ENCODE assay signal across 16 cellular contexts in genomic region chr1:148309940-148310500, GRCh38.
DNase-seq lines count a peak whose midpoint lies in the region; TF ChIP-seq lines count a peak whose summit lies in the region.
"Had no signal": no experiment of that assay in that cellular context is flagged by ENCODE, and none has a peak within 500 bp of the region (broad histone marks: within the 10 kb centered on the region; RNA-seq: fewer than 3 reads in every experiment).

No MANE protein-coding gene starts in this region.

- H3F3A ChIP-seq in GM23248 (ENCODE audit: insufficient read depth) (0 out of 2 replicates have a peak, but pooled peaks cover 5% of the 10 kb centered on the region), neural cell (ENCODE audit: insufficient read depth, low read length, poor library complexity, severe bottlenecking) (no peaks in the 10 kb centered on the region)

- 5% methylated on average over 37 of the region's 37 CpGs for WGBS in GM23248 (ENCODE audit: low coverage in 1 of 2, low lambda C conversion rate in 2 of 2, missing lambda C conversion rate in 2 of 2), 2 experiments
- WGBS in spleen, 5 donors = 33 to 62% (median 47%) methylated on average over 31 to 37 of the region's 37 CpGs

- DNase-seq in GM23248 = peak; percentile 19
- no peak for DNase-seq in astrocyte of the cerebellum (ENCODE audit: low read depth)
- no peak for DNase-seq in mesenteric fat pad (ENCODE audit: low spot score)
- no peak for DNase-seq in cerebellum (ENCODE audit: low spot score)
- DNase-seq in spleen = no peak
- DNase-seq in dorsolateral prefrontal cortex = no peak
- DNase-seq: ACHN; activated CD4-positive, alpha-beta T cell treated with anti-CD3 and anti-CD28 coated beads for 48 hours; activated naive CD8-positive, alpha-beta T cell treated with anti-CD3 and anti-CD28 coated beads, Interleukin-2, amount 50 U/mL, for 24 hours; esophagus squamous epithelium; KBM-7; NCI-H1930; NCI-H446; stimulated activated CD8-positive, alpha-beta memory T cell treated with anti-CD3 and anti-CD28 coated beads, Interleukin-4, amount 100 ng/mL, for 48 hours had no signal

- H3K9ac ChIP-seq in GM23248 (no peak overlapping the region), neural cell (ENCODE audit: low read length) (no peak overlapping the region)

- in situ Hi-C loops in GM23248 (cut with MboI) = no loop called here
- in situ Hi-C loops in astrocyte of the cerebellum (cut with HindIII; ENCODE audit: low sequenced_read_pairs) = no loop called here

- no peaks in the 10 kb centered on the region for H4K20me1 ChIP-seq in GM23248 (ENCODE audit: insufficient read depth)
- H4K20me1 ChIP-seq in neural cell (ENCODE audit: insufficient read depth) = no peaks in the 10 kb centered on the region

- no peaks in the 10 kb centered on the region for H3K36me3 ChIP-seq in GM23248 (ENCODE audit: low read depth)
- H3K36me3 ChIP-seq in neural cell (ENCODE audit: insufficient read depth, low read length) = no peaks in the 10 kb centered on the region
- H3K36me3 ChIP-seq in spleen = no peaks in the 10 kb centered on the region
- H3K36me3 ChIP-seq: esophagus squamous epithelium had no signal

- no peak for TF ChIP-seq POLR2A in spleen (IDR thresholded peaks at IDR 0.05)

- H3K4me3 ChIP-seq in GM23248 (no peak overlapping the region), astrocyte of the cerebellum (ENCODE audit: low read depth, low read length) (peak overlapping the region; percentile 20), iPS-11a (ENCODE audit: low read depth, low read length) (peak overlapping the region; percentile 48), neural cell (ENCODE audit: low read length) (peak overlapping the region; percentile 28), spleen (no peak overlapping the region), dorsolateral prefrontal cortex (no peak overlapping the region)

- no peak for TF ChIP-seq RAD21 in neural cell (conservative IDR thresholded peaks at IDR 0.05)

- no peak overlapping the region for H2AFZ ChIP-seq in GM23248
- no peak overlapping the region for H2AFZ ChIP-seq in neural cell (ENCODE audit: low read depth, low read length)

- H3K27ac ChIP-seq in GM23248 = no peak overlapping the region
- no peak overlapping the region for H3K27ac ChIP-seq in neural cell (ENCODE audit: low read length)
- no peak overlapping the region for H3K27ac ChIP-seq in spleen
- H3K27ac ChIP-seq in dorsolateral prefrontal cortex = no peak overlapping the region
- H3K27ac ChIP-seq: esophagus squamous epithelium had no signal

- peaks cover 49% of the 10 kb centered on the region for H3K27me3 ChIP-seq in GM23248 (replicated peaks; ENCODE audit: insufficient read depth)
- H3K27me3 ChIP-seq in neural cell (ENCODE audit: insufficient read depth, low read depth, low read length) = peaks cover 64% of the 10 kb centered on the region
- peaks cover 0 to 69% (median 47%) of the 10 kb centered on the region in 7 donors for H3K27me3 ChIP-seq in spleen (replicated peaks in 1 of 7)
- peaks cover 0 to 87% (median 43%) of the 10 kb centered on the region in 45 donors for H3K27me3 ChIP-seq in dorsolateral prefrontal cortex

- intact Hi-C loops in spleen (cut with DNase I; ENCODE audit: low total_unique reads) (no loop called here), dorsolateral prefrontal cortex (cut with DNase I) (no loop called here)

- H3K4me1 ChIP-seq in GM23248 (ENCODE audit: insufficient read depth) (no peaks in the 10 kb centered on the region), spleen (peaks cover 0 to 17% (median 3%) of the 10 kb centered on the region in 6 donors)

- H3K4me2 ChIP-seq in GM23248 (ENCODE audit: unreplicated experiment) (no peak overlapping the region), neural cell (ENCODE audit: low read length) (no peak overlapping the region)

- H3K9me3 ChIP-seq in GM23248 (ENCODE audit: low read depth) (no peaks in the 10 kb centered on the region), neural cell (ENCODE audit: low read length) (peaks cover 22% of the 10 kb centered on the region), spleen (peaks cover 0 to 36% (median 7%) of the 10 kb centered on the region in 8 donors)

- H3K9me2 ChIP-seq in GM23248 (ENCODE audit: insufficient read depth) (no peaks in the 10 kb centered on the region), neural cell (ENCODE audit: insufficient read depth, low read length) (no peaks in the 10 kb centered on the region)

- TF ChIP-seq CTCF in astrocyte of the cerebellum (IDR thresholded peaks at IDR 0.05; ENCODE audit: low read depth, low read length, missing control alignments) (no peak), neural cell (IDR thresholded peaks at IDR 0.05; ENCODE audit: poor library complexity, severe bottlenecking) (no peak), spleen (IDR thresholded peaks at IDR 0.05 in 8 of 11, conservative IDR thresholded peaks at IDR 0.05 in 3 of 11) (no peak), dorsolateral prefrontal cortex (IDR thresholded peaks at IDR 0.05 in 54 of 56, conservative IDR thresholded peaks at IDR 0.05 in 2 of 56; ENCODE audit: low read depth in 1 of 56, partially characterized antibody in 56 of 56) (no peak)

- TF ChIP-seq EP300 in neural cell (conservative IDR thresholded peaks at IDR 0.05; ENCODE audit: poor library complexity, severe bottlenecking) = no peak

- H3K79me2 ChIP-seq in GM23248 (ENCODE audit: insufficient read depth) (no peaks in the 10 kb centered on the region), neural cell (replicated peaks; ENCODE audit: insufficient read depth, low read length) (no peaks in the 10 kb centered on the region)

TF ChIP-seq in neural cell, 6 proteins besides CTCF, POLR2A, EP300 and RAD21:
- TF ChIP-seq MXI1 (conservative IDR thresholded peaks at IDR 0.05; ENCODE audit: poor library complexity, severe bottlenecking) = no peak
- no peak for TF ChIP-seq REST (IDR thresholded peaks at IDR 0.05; ENCODE audit: borderline replicate concordance)
- no peak for TF ChIP-seq EZH2 (IDR thresholded peaks at IDR 0.05; ENCODE audit: borderline replicate concordance, insufficient read depth, low read length, poor library complexity, severe bottlenecking)
- TF ChIP-seq POLR2AphosphoS5 (IDR thresholded peaks at IDR 0.05) = no peak
- no peak for TF ChIP-seq SMC3 (conservative IDR thresholded peaks at IDR 0.05; ENCODE audit: poor library complexity)
- TF ChIP-seq TAF1 (IDR thresholded peaks at IDR 0.05; ENCODE audit: low read depth) = no peak

Comparison
In these comparisons a context has a peak if more than half of its experiments do, and no peak if none do; other contexts are left out.
1. H3K4me3 ChIP-seq: peak in astrocyte of the cerebellum (single experiment), iPS-11a (single experiment) and neural cell (single experiment); none in GM23248 (single experiment), spleen (0 of 8) and dorsolateral prefrontal cortex (0 of 59).